8 cellular contexts compared by ENCODE assay signal in the genomic region with DNA sequence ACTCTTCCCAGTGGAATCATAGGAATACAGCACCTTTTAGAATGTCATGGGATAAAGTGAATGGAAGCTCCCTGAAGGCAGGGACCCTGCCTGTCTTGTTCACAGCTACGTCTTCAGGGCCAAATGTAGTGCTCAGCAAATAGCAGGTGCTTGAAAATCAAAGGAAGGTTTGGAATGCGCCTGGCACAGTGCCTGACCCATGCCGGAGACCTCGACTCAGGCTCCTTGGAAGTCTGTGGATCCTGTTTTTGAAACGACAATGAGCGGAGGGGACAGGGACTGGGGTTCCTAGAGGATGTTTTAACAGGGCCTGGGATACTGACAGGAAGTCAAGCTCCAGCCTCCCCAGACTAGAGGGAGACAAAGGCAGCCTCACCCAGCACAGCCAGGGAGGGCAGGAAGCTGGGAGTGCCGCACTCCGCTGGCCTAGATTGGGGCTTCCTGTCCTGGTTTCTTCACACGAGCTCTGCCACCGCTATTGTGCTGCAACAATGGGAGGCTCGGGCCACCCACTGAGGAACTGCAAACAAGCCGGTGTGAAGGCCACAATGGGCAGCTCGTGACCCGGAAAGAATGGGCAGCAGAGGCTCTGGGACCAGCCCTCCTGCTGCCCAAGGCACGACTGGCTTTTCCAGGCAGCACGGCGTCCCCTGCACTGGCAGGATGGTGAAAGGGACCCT.
A peak's percentile ranks its signal among the peaks of the same experiment; 100 is the strongest.
DNase-seq lines count a peak whose midpoint lies in the region; ATAC-seq and TF ChIP-seq lines count a peak whose summit lies in the region.

No MANE protein-coding gene starts in this region.

- TF ChIP-seq CTCF in colonic mucosa (IDR thresholded peaks at IDR 0.05): no peak

- DNase-seq in SW480 (ENCODE audit: low spot score) (peak; percentile 38), colonic mucosa (no peak), middle frontal gyrus (ENCODE audit: extremely low spot score, low spot score) (peak; percentile 52), AG08395 (ENCODE audit: low spot score) (no peak), NCI-H1694 treated with DMSO at 0.1 percent for 48 hours (lab: John Stamatoyannopoulos, UW) (no peak)

- no peak for TF ChIP-seq RAD21 in Ishikawa (IDR thresholded peaks at IDR 0.05; ENCODE audit: low read depth)

- H3K9ac ChIP-seq in colonic mucosa (ENCODE audit: low read depth in 2 of 2, low read length in 2 of 2): no peak overlapping the region

- intact Hi-C loops in colonic mucosa (cut with DNase I): no loop called here

- no peaks in the 10 kb centered on the region for H3K27me3 ChIP-seq in colonic mucosa

- ATAC-seq in GM19463 (IDR thresholded peaks at IDR 0.05; ENCODE audit: unreplicated experiment): no peak
- ATAC-seq in HG03442 (IDR thresholded peaks at IDR 0.05; ENCODE audit: unreplicated experiment): no peak

- no peak overlapping the region for H3K4me3 ChIP-seq in colonic mucosa

- no peaks in the 10 kb centered on the region for H3K4me1 ChIP-seq in colonic mucosa

- H3K9me3 ChIP-seq in colonic mucosa: no peaks in the 10 kb centered on the region

- TF ChIP-seq EP300 in Ishikawa (IDR thresholded peaks at IDR 0.05; ENCODE audit: borderline replicate concordance): peak; percentile 72; the same call in 1 of the 2 replicates

- peak overlapping the region; percentile 9 for H3K27ac ChIP-seq in colonic mucosa

- no peaks in the 10 kb centered on the region for H3K36me3 ChIP-seq in colonic mucosa

TF ChIP-seq in Ishikawa, 13 proteins besides CTCF, POLR2A, EP300 and RAD21:
- TF ChIP-seq ZBTB7A (IDR thresholded peaks at IDR 0.05; ENCODE audit: low read depth): no peak
- TF ChIP-seq YY1 (IDR thresholded peaks at IDR 0.05; ENCODE audit: low read depth): peak; percentile 57; the same call in 1 of the 2 replicates
- TF ChIP-seq, protein P1, sequence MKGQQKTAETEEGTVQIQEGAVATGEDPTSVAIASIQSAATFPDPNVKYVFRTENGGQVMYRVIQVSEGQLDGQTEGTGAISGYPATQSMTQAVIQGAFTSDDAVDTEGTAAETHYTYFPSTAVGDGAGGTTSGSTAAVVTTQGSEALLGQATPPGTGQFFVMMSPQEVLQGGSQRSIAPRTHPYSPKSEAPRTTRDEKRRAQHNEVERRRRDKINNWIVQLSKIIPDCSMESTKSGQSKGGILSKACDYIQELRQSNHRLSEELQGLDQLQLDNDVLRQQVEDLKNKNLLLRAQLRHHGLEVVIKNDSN (IDR thresholded peaks at IDR 0.05): peak; percentile 46; the same call in 1 of the 2 replicates
- no peak for TF ChIP-seq EGR1 (IDR thresholded peaks at IDR 0.05)
- TF ChIP-seq TCF12 (IDR thresholded peaks at IDR 0.05; ENCODE audit: low read depth): peak; percentile 76
- TF ChIP-seq CEBPB (IDR thresholded peaks at IDR 0.05): peak; percentile 47; the same call in 1 of the 2 replicates
- TF ChIP-seq MAX (IDR thresholded peaks at IDR 0.05): peak; percentile 63

Comparison
In these comparisons a context has a peak if more than half of its experiments do, and no peak if none do; other contexts are left out.
1. DNase-seq: peak in SW480 (single experiment) and middle frontal gyrus (single experiment); none in colonic mucosa (single experiment), AG08395 (single experiment) and NCI-H1694 treated with DMSO at 0.1 percent for 48 hours (single experiment).